In the genomic region with DNA sequence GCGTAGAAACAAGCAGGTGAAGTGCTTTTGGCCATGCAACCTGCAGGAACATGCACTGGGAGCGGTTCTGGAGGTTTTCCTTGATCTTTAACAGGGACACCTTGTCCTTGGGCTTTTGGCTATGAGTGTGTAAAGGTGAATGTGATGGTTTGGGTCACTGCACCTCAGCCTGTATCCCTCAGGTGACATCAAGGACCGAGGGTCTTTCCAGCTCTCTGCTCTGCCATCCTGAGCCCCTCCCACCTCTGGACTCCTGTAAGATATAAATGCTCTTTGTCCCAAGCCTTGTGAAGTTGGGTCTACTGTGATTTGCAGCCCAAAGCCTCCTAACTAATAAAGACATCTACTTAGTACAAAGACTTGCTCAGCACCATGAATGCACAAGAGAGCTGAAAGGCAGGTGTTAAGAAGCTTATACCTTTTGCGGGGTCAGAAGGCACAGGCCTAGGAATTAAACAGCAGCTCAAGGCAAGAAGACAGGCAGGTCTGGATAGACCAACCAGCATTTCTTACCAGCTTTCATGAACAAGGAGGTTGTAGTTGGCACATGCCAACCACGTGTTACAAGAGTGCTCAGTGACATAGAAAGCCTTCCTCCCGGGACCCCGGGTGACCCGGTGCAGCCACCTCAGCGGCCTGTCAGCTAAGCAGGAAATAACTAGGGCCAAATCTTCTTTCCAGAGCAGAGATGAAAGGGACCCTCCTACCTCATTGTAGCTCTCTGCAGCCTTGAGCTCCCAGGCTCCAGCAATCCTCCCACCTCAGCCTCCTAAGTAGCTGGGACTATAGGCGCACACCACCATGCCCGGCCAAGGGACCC, we compare ENCODE assay signal across 14 cellular contexts.
DNase-seq lines count a peak whose midpoint lies in the region; ATAC-seq and TF ChIP-seq lines count a peak whose summit lies in the region.
"Had no signal": no experiment of that assay in that cellular context is flagged by ENCODE, and none has a peak within 500 bp of the region (broad histone marks: within the 10 kb centered on the region; RNA-seq: fewer than 3 reads in every experiment).

No MANE protein-coding gene starts in this region.

- no peaks in the 10 kb centered on the region for H3K27me3 Mint-ChIP-seq in activated naive CD4-positive, alpha-beta T cell treated with anti-CD3 and anti-CD28 coated beads, Interleukin-2, amount 10 ng/mL, durations not matched to agents 7 days and 5 days
- no peaks in the 10 kb centered on the region for H3K27me3 Mint-ChIP-seq in activated CD8-positive, alpha-beta memory T cell treated with anti-CD3 and anti-CD28 coated beads, Interleukin-2, amount 10 ng/mL, durations not matched to agents 7 days and 5 days

- H3K9me3 Mint-ChIP-seq in activated naive CD4-positive, alpha-beta T cell treated with anti-CD3 and anti-CD28 coated beads, Interleukin-2, amount 10 ng/mL, durations not matched to agents 7 days and 5 days = peaks cover 19% of the 10 kb centered on the region
- peaks cover 14% of the 10 kb centered on the region for H3K9me3 Mint-ChIP-seq in activated CD8-positive, alpha-beta memory T cell treated with anti-CD3 and anti-CD28 coated beads, Interleukin-2, amount 10 ng/mL, durations not matched to agents 7 days and 5 days (ENCODE audit: low read depth)

- TF ChIP-seq POLR2A in upper lobe of left lung (IDR thresholded peaks at IDR 0.05) = no peak

- CTCF ChIA-PET in activated naive CD4-positive, alpha-beta T cell treated with anti-CD3 and anti-CD28 coated beads, Interleukin-2, amount 10 ng/mL, durations not matched to agents 7 days and 5 days (lab: Charles Lee) = interaction anchor here (0.7 to 0.9 kb wide), 3 partner anchors 11 to 200 kb away, joined by 3 read pairs; no protein-coding TSS in a partner anchor
- CTCF ChIA-PET in activated CD8-positive, alpha-beta memory T cell treated with anti-CD3 and anti-CD28 coated beads, Interleukin-2, amount 10 ng/mL, durations not matched to agents 7 days and 5 days (lab: Charles Lee) = interaction anchor here (0.7 to 1.6 kb wide), 12 partner anchors 12 to 201 kb away, joined by 3 to 5 read pairs (median 3); no protein-coding TSS in a partner anchor

- H3K36me3 ChIP-seq in upper lobe of left lung = no peaks in the 10 kb centered on the region
- H3K36me3 ChIP-seq in MG63 = no peaks in the 10 kb centered on the region

- H3K27me3 ChIP-seq in upper lobe of left lung (no peaks in the 10 kb centered on the region), MG63 (no peaks in the 10 kb centered on the region; the same call in 1 of the 2 replicates)
- H3K27me3 ChIP-seq: foreskin keratinocyte, testis had no signal

- peak; percentile 48 for ATAC-seq in activated CD8-positive, alpha-beta memory T cell treated with anti-CD3 and anti-CD28 coated beads, Interleukin-2, amount 10 ng/mL, durations not matched to agents 7 days and 5 days
- no peak for ATAC-seq in upper lobe of left lung (ENCODE audit: low FRiP score in 2 of 2)
- ATAC-seq: foreskin keratinocyte had no signal

- H3K36me3 Mint-ChIP-seq in activated naive CD4-positive, alpha-beta T cell treated with anti-CD3 and anti-CD28 coated beads, Interleukin-2, amount 10 ng/mL, durations not matched to agents 7 days and 5 days = peaks cover 87% of the 10 kb centered on the region
- H3K36me3 Mint-ChIP-seq in activated CD8-positive, alpha-beta memory T cell treated with anti-CD3 and anti-CD28 coated beads, Interleukin-2, amount 10 ng/mL, durations not matched to agents 7 days and 5 days = peaks cover 85% of the 10 kb centered on the region

- H3K4me1 Mint-ChIP-seq in activated naive CD4-positive, alpha-beta T cell treated with anti-CD3 and anti-CD28 coated beads, Interleukin-2, amount 10 ng/mL, durations not matched to agents 7 days and 5 days = peaks cover 65% of the 10 kb centered on the region
- peaks cover 91% of the 10 kb centered on the region for H3K4me1 Mint-ChIP-seq in activated CD8-positive, alpha-beta memory T cell treated with anti-CD3 and anti-CD28 coated beads, Interleukin-2, amount 10 ng/mL, durations not matched to agents 7 days and 5 days

- no peak for TF ChIP-seq CTCF in upper lobe of left lung (IDR thresholded peaks at IDR 0.05)

- H3K27ac ChIP-seq in upper lobe of left lung = no peak overlapping the region
- H3K27ac ChIP-seq: foreskin keratinocyte, testis had no signal

- H3K4me3 ChIP-seq in upper lobe of left lung = no peak overlapping the region
- H3K4me3 ChIP-seq in MG63 = no peak overlapping the region
- H3K4me3 ChIP-seq: testis had no signal

- no peak for DNase-seq in activated naive CD4-positive, alpha-beta T cell treated with anti-CD3 and anti-CD28 coated beads, Interleukin-2, amount 10 ng/mL, durations not matched to agents 7 days and 5 days
- DNase-seq in activated naive CD4-positive, alpha-beta T cell treated with Interleukin-2 at 50 U/mL for 16 hours = no peak
- peak; percentile 66 for DNase-seq in activated CD8-positive, alpha-beta memory T cell treated with anti-CD3 and anti-CD28 coated beads, Interleukin-2, amount 10 ng/mL, durations not matched to agents 7 days and 5 days
- peak; percentile 19 for DNase-seq in islet precursor cell
- DNase-seq in upper lobe of left lung = peak; percentile 23 to 43
- no peak for DNase-seq in MG63
- DNase-seq in GM03348 (ENCODE audit: low spot score) = no peak
- DNase-seq in amygdala (lab: John Stamatoyannopoulos, UW) = no peak
- DNase-seq: KG1, NCI-H1694, NCI-H526 treated with DMSO at 0.1 percent for 48 hours, T1000, testis had no signal

- H3K4me3 Mint-ChIP-seq in activated naive CD4-positive, alpha-beta T cell treated with anti-CD3 and anti-CD28 coated beads, Interleukin-2, amount 10 ng/mL, durations not matched to agents 7 days and 5 days = no peak overlapping the region
- peak overlapping the region; percentile 56 for H3K4me3 Mint-ChIP-seq in activated CD8-positive, alpha-beta memory T cell treated with anti-CD3 and anti-CD28 coated beads, Interleukin-2, amount 10 ng/mL, durations not matched to agents 7 days and 5 days

- H3K9me3 ChIP-seq in upper lobe of left lung (no peaks in the 10 kb centered on the region), MG63 (no peaks in the 10 kb centered on the region)
- H3K9me3 ChIP-seq: testis had no signal

- H3K4me1 ChIP-seq in upper lobe of left lung = peaks cover 0 to 5% (median 2%) of the 10 kb centered on the region in 4 donors
- H3K4me1 ChIP-seq: testis had no signal

- 58 to 80% methylated on average over 6 to 10 of the region's 11 CpGs for WGBS in upper lobe of left lung, 2 donors

- no peak for TF ChIP-seq EP300 in upper lobe of left lung (IDR thresholded peaks at IDR 0.05)

- H3K27ac Mint-ChIP-seq in activated naive CD4-positive, alpha-beta T cell treated with anti-CD3 and anti-CD28 coated beads, Interleukin-2, amount 10 ng/mL, durations not matched to agents 7 days and 5 days = peak overlapping the region; percentile 77
- H3K27ac Mint-ChIP-seq in activated CD8-positive, alpha-beta memory T cell treated with anti-CD3 and anti-CD28 coated beads, Interleukin-2, amount 10 ng/mL, durations not matched to agents 7 days and 5 days = peak overlapping the region; percentile 89

Comparison
In these comparisons a context has a peak if more than half of its experiments do, and no peak if none do; other contexts are left out.
1. DNase-seq: peak in activated CD8-positive, alpha-beta memory T cell treated with anti-CD3 and anti-CD28 coated beads, Interleukin-2, amount 10 ng/mL, durations not matched to agents 7 days and 5 days (single experiment), islet precursor cell (single experiment) and upper lobe of left lung (2 of 2); none in activated naive CD4-positive, alpha-beta T cell treated with anti-CD3 and anti-CD28 coated beads, Interleukin-2, amount 10 ng/mL, durations not matched to agents 7 days and 5 days (single experiment), activated naive CD4-positive, alpha-beta T cell treated with Interleukin-2 at 50 U/mL for 16 hours (single experiment), MG63 (single experiment), GM03348 (single experiment) and amygdala (0 of 56).